27 cellular contexts compared by ENCODE assay signal in the genomic region with DNA sequence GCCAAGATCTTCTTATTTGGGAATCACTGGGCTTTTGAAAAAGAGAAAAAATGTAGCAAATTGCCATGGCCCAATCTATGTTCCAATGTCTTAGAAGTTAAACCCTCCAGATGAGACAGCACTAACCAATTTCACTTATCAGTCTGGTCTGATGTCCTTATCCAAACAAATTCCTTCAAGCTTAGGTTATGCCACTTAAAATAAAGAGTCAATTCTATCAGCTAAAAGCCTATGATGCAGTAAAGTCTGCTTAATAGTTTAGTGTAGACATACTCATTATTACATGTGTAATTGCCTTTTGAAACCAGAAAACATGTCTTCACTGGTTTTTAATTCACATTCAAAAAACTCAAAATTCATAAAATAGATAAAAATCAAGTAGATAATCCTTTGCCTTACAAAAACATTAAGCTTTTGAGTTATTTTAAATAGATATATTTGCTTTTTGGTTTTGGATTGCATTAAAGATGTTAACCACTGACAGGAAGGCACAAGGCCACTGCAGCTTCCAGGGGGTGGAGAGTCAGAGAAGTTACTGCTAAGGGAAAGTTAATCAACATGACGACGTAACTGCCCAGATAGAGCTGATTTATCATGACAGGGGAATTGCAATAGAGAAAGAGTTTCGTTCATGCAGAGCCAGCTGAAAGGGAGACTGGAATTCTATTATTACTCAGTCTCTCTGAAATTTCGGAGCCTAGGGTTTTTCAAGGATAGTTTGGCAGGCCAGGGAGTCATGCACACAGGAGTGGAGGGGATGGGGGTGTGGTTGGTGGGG.
"Had no signal": no experiment of that assay in that cellular context is flagged by ENCODE, and none has a peak within 500 bp of the region (broad histone marks: within the 10 kb centered on the region; RNA-seq: fewer than 3 reads in every experiment).

No MANE protein-coding gene starts in this region.

- H3K27ac Mint-ChIP-seq: activated naive CD4-positive, alpha-beta T cell treated with anti-CD3 and anti-CD28 coated beads for 36 hours; activated naive CD8-positive, alpha-beta T cell treated with anti-CD3 and anti-CD28 coated beads for 36 hours; dendritic cell treated with granulocyte-macrophage colony-stimulating factor and Interleukin-4, amounts not matched to agents 40 ng/mL and 50 ng/mL, for 4 days; naive thymus-derived CD8-positive, alpha-beta T cell; stimulated activated naive B cell treated with anti-CD40 and anti-IgM and Interleukin-4, amounts not matched to agents 10 μg/mL and 1 μg/mL and 100 μg/mL, for 72 hours; T-helper 1 cell treated with Interleukin-12 subunit alpha and Interleukin-12 subunit beta and Interleukin-4 antibody, amounts not matched to agents 30 μg/mL and 1 μg/mL, for 36 hours had no signal

- H3K4me1 ChIP-seq: adrenal gland, ascending aorta, esophagus muscularis mucosa, right atrium auricular region, stomach, thyroid gland, upper lobe of left lung had no signal

- H3K4me1 Mint-ChIP-seq: activated naive CD8-positive, alpha-beta T cell treated with anti-CD3 and anti-CD28 coated beads for 36 hours; stimulated activated naive B cell treated with anti-CD40 and anti-IgM and Interleukin-4, amounts not matched to agents 10 μg/mL and 1 μg/mL and 100 μg/mL, for 72 hours had no signal

- H3K27me3 ChIP-seq: ascending aorta, right atrium auricular region, thyroid gland, upper lobe of left lung had no signal

- H3K27ac ChIP-seq: adrenal gland, ascending aorta, esophagus muscularis mucosa, right atrium auricular region, stomach, thyroid gland, upper lobe of left lung, VCaP had no signal

- H3K4me3 ChIP-seq: adrenal gland, ascending aorta, esophagus muscularis mucosa, right atrium auricular region, stomach, thyroid gland, upper lobe of left lung had no signal

- H3K36me3 ChIP-seq: adrenal gland, ascending aorta, esophagus muscularis mucosa, right atrium auricular region, stomach, thyroid gland, upper lobe of left lung had no signal

- DNase-seq: activated CD4-positive, alpha-beta T cell treated with anti-CD3 and anti-CD28 coated beads for 4 hours; activated CD4-positive, alpha-beta T cell treated with anti-CD3 and anti-CD28 coated beads, Interleukin-2, amount 50 U/mL, for 4 hours; activated effector memory CD4-positive, alpha-beta T cell treated with anti-CD3 and anti-CD28 coated beads, Interleukin-2, amount 50 U/mL, for 16 hours; activated naive CD4-positive, alpha-beta T cell treated with anti-CD3 and anti-CD28 coated beads for 36 hours; activated naive CD8-positive, alpha-beta T cell treated with anti-CD3 and anti-CD28 coated beads for 36 hours; activated T-cell treated with anti-CD3 and anti-CD28 coated beads for 4 hours; adrenal gland; central memory CD4-positive, alpha-beta T cell; islet precursor cell; left ventricle myocardium superior; mammary epithelial cell; naive thymus-derived CD8-positive, alpha-beta T cell; stimulated activated CD4-positive, alpha-beta T cell treated with anti-CD3 and anti-CD28 coated beads, Interleukin-15, amount 100 ng/mL, for 24 hours; stimulated activated CD4-positive, alpha-beta T cell treated with anti-CD3 and anti-CD28 coated beads, Interleukin-2, amount 100 ng/mL, for 24 hours; stimulated activated naive B cell treated with anti-CD40 and anti-IgM and Interleukin-4, amounts not matched to agents 10 μg/mL and 1 μg/mL and 100 μg/mL, for 72 hours; stomach; T-helper 9 cell; thyroid gland; upper lobe of left lung had no signal

- H3K36me3 Mint-ChIP-seq: activated naive CD8-positive, alpha-beta T cell treated with anti-CD3 and anti-CD28 coated beads for 36 hours; naive thymus-derived CD8-positive, alpha-beta T cell; stimulated activated naive B cell treated with anti-CD40 and anti-IgM and Interleukin-4, amounts not matched to agents 10 μg/mL and 1 μg/mL and 100 μg/mL, for 72 hours had no signal

- H3K9me3 Mint-ChIP-seq: activated naive CD4-positive, alpha-beta T cell treated with anti-CD3 and anti-CD28 coated beads for 36 hours; dendritic cell treated with granulocyte-macrophage colony-stimulating factor and Interleukin-4, amounts not matched to agents 40 ng/mL and 50 ng/mL, for 4 days had no signal

- H3K9me3 ChIP-seq: adrenal gland, ascending aorta, esophagus muscularis mucosa, right atrium auricular region, stomach, thyroid gland, upper lobe of left lung had no signal

- H3K4me3 Mint-ChIP-seq: activated naive CD4-positive, alpha-beta T cell treated with anti-CD3 and anti-CD28 coated beads for 36 hours; activated naive CD8-positive, alpha-beta T cell treated with anti-CD3 and anti-CD28 coated beads for 36 hours; dendritic cell treated with granulocyte-macrophage colony-stimulating factor and Interleukin-4, amounts not matched to agents 40 ng/mL and 50 ng/mL, for 4 days; naive thymus-derived CD8-positive, alpha-beta T cell; stimulated activated naive B cell treated with anti-CD40 and anti-IgM and Interleukin-4, amounts not matched to agents 10 μg/mL and 1 μg/mL and 100 μg/mL, for 72 hours; T-helper 1 cell treated with Interleukin-12 subunit alpha and Interleukin-12 subunit beta and Interleukin-4 antibody, amounts not matched to agents 30 μg/mL and 1 μg/mL, for 36 hours had no signal

- FAIRE-seq: frontal cortex, TTC549 had no signal
